11 cellular contexts compared by ENCODE assay signal in genomic region chr11:69398529-69399492, GRCh38.
DNase-seq lines count a peak whose midpoint lies in the region; ATAC-seq, FAIRE-seq and TF ChIP-seq lines count a peak whose summit lies in the region.
"Had no signal": no experiment of that assay in that cellular context is flagged by ENCODE, and none has a peak within 500 bp of the region (broad histone marks: within the 10 kb centered on the region; RNA-seq: fewer than 3 reads in every experiment).

No MANE protein-coding gene starts in this region.

- peaks cover 17% of the 10 kb centered on the region for H3K4me1 ChIP-seq in mammary epithelial cell (ENCODE audit: insufficient read depth, low read length)
- no peaks in the 10 kb centered on the region for H3K4me1 ChIP-seq in breast epithelium
- H3K4me1 ChIP-seq in kidney (ENCODE audit: control insufficient read depth in 1 of 2, insufficient read depth in 1 of 2, low read depth in 1 of 2, low read length in 2 of 2), result peaks cover 0 to 2% of the 10 kb centered on the region in 2 donors
- no peaks in the 10 kb centered on the region for H3K4me1 ChIP-seq in upper lobe of right lung
- H3K4me1 ChIP-seq: lower lobe of right lung had no signal

- H3K9me3 ChIP-seq in mammary epithelial cell (replicated peaks; ENCODE audit: insufficient read depth, low read length), result no peaks in the 10 kb centered on the region
- H3K9me3 ChIP-seq in breast epithelium, result peaks cover 4 to 11% of the 10 kb centered on the region in 2 donors
- peaks cover 0 to 11% of the 10 kb centered on the region in 2 donors for H3K9me3 ChIP-seq in kidney (ENCODE audit: control insufficient read depth in 1 of 2, low read length in 2 of 2)
- no peaks in the 10 kb centered on the region for H3K9me3 ChIP-seq in upper lobe of right lung
- H3K9me3 ChIP-seq: lower lobe of right lung had no signal

- H3K4me2 ChIP-seq in mammary epithelial cell (ENCODE audit: insufficient read depth, low read depth, low read length), result peak overlapping the region; percentile 41

- no peak for FAIRE-seq in kidney (lab: Jason Lieb, UNC)
- FAIRE-seq: colon had no signal

- WGBS in mammary epithelial cell (ENCODE audit: low coverage, missing lambda C conversion rate), result 38% methylated on average over 18 of the region's 28 CpGs

- H3K36me3 ChIP-seq in mammary epithelial cell (ENCODE audit: insufficient read depth, low read length) (no peaks in the 10 kb centered on the region), breast epithelium (no peaks in the 10 kb centered on the region), kidney (ENCODE audit: control insufficient read depth in 1 of 2, insufficient read depth in 2 of 2, low read length in 2 of 2) (no peaks in the 10 kb centered on the region), upper lobe of right lung (no peaks in the 10 kb centered on the region)
- H3K36me3 ChIP-seq: lower lobe of right lung had no signal

- intact Hi-C loops in mammary epithelial cell (cut with micrococcal nuclease), result no loop called here
- intact Hi-C loops in breast epithelium (cut with DNase I; ENCODE audit: low total_unique reads), result no loop called here
- intact Hi-C loops in kidney (cut with DNase I), result no loop called here
- intact Hi-C loops in upper lobe of right lung (cut with DNase I), result no loop called here

- TF ChIP-seq POLR2A in breast epithelium (IDR thresholded peaks at IDR 0.05), result no peak

- ATAC-seq in upper lobe of right lung, result no peak

- no peaks in the 10 kb centered on the region for H4K20me1 ChIP-seq in mammary epithelial cell (ENCODE audit: insufficient read depth, low read length)

- no TSS peak for BruUV-seq in mammary epithelial cell (replicated peaks; lab: Mats Ljungman, UMichigan)

- H3K9ac ChIP-seq in mammary epithelial cell (ENCODE audit: insufficient read depth, low read length), result no peak overlapping the region
- H3K9ac ChIP-seq in kidney (ENCODE audit: low read length in 2 of 2), result no peak overlapping the region

- H3K4me3 ChIP-seq in mammary epithelial cell (replicated peaks in 1 of 3; ENCODE audit: insufficient read depth in 1 of 3, low read depth in 2 of 3, low read length in 3 of 3), result no peak overlapping the region
- no peak overlapping the region for H3K4me3 ChIP-seq in breast epithelium
- H3K4me3 ChIP-seq in astrocyte of the cerebellum (ENCODE audit: low read depth, low read length), result no peak overlapping the region
- H3K4me3 ChIP-seq in kidney (ENCODE audit: low read length in 2 of 2), result no peak overlapping the region
- H3K4me3 ChIP-seq in upper lobe of right lung, result no peak overlapping the region
- H3K4me3 ChIP-seq: lower lobe of right lung had no signal

- H3K27me3 ChIP-seq in mammary epithelial cell (ENCODE audit: insufficient read depth, low read length) (no peaks in the 10 kb centered on the region), breast epithelium (no peaks in the 10 kb centered on the region), upper lobe of right lung (no peaks in the 10 kb centered on the region)

- H2AFZ ChIP-seq in mammary epithelial cell (ENCODE audit: low read depth, low read length), result no peak overlapping the region

- dilution Hi-C loops in mammary epithelial cell (cut with HindIII; ENCODE audit: low sequenced_read_pairs), result no loop called here

- H3K27ac ChIP-seq in mammary epithelial cell (ENCODE audit: insufficient read depth, low read depth, low read length), result peak overlapping the region; percentile 17
- H3K27ac ChIP-seq in breast epithelium, result no peak overlapping the region
- H3K27ac ChIP-seq in kidney (ENCODE audit: low read depth in 2 of 2, low read length in 2 of 2), result no peak overlapping the region
- H3K27ac ChIP-seq in upper lobe of right lung, result no peak overlapping the region
- H3K27ac ChIP-seq: lower lobe of right lung had no signal

- no peaks in the 10 kb centered on the region for H3K79me2 ChIP-seq in mammary epithelial cell (ENCODE audit: insufficient read depth, low read length)

- in situ Hi-C loops in mammary epithelial cell (cut with MboI; ENCODE audit: low sequenced_read_pairs in 2 of 2) (no loop called here), astrocyte of the cerebellum (cut with HindIII; ENCODE audit: low sequenced_read_pairs) (no loop called here)

- CTCF ChIA-PET in mammary epithelial cell (lab: Charles Lee; ENCODE audit: low non-redundant PET), result no interaction called here

- TF ChIP-seq CTCF in mammary epithelial cell (conservative IDR thresholded peaks at IDR 0.05 in 1 of 2, IDR thresholded peaks at IDR 0.05 in 1 of 2; ENCODE audit: extremely low read depth in 1 of 2, insufficient read depth in 1 of 2, low read depth in 1 of 2, low read length in 2 of 2), result no peak
- no peak for TF ChIP-seq CTCF in breast epithelium (IDR thresholded peaks at IDR 0.05)
- no peak for TF ChIP-seq CTCF in astrocyte of the cerebellum (IDR thresholded peaks at IDR 0.05; ENCODE audit: low read depth, low read length, missing control alignments)
- TF ChIP-seq CTCF in kidney (IDR thresholded peaks at IDR 0.05; ENCODE audit: borderline replicate concordance, extremely low read depth, insufficient read depth), result no peak
- TF ChIP-seq CTCF in upper lobe of right lung (IDR thresholded peaks at IDR 0.05), result no peak
- TF ChIP-seq CTCF in GM10266 (IDR thresholded peaks at IDR 0.05; ENCODE audit: control insufficient read depth, insufficient read depth, low read depth, missing control alignments), result no peak

- DNase-seq in mammary epithelial cell (peak; percentile 89), breast epithelium (ENCODE audit: low spot score in 2 of 2) (no peak), astrocyte of the cerebellum (ENCODE audit: low read depth) (peak; percentile 23), kidney (peak; percentile 69), upper lobe of right lung (peak; percentile 41), GM10266 (ENCODE audit: extremely low spot score) (no peak), GM19240 (ENCODE audit: insufficient read length, low spot score) (no peak)
- DNase-seq in stimulated activated CD4-positive, alpha-beta T cell treated with anti-CD3 and anti-CD28 coated beads, Interleukin-1b, Interleukin-23, amount 100 ng/mL, for 48 hours, result no peak
- DNase-seq: lower lobe of right lung, SHP77 treated with DMSO at 0.1 percent for 48 hours had no signal

Comparison
In these comparisons a context has a peak if more than half of its experiments do, and no peak if none do; other contexts are left out.
1. DNase-seq: peak in mammary epithelial cell (single experiment), astrocyte of the cerebellum (single experiment), kidney (single experiment) and upper lobe of right lung (single experiment); none in breast epithelium (0 of 2), GM10266 (single experiment), stimulated activated CD4-positive, alpha-beta T cell treated with anti-CD3 and anti-CD28 coated beads, Interleukin-1b, Interleukin-23, amount 100 ng/mL, for 48 hours (single experiment) and GM19240 (single experiment).